ENCODE assay signal across 9 cellular contexts in genomic region chr18:57819671-57820460, GRCh38. TPM values are rescaled to one million over a fixed set of nuclear protein-coding genes. Genes with fewer than 3 reads are reported as not detected.
DNase-seq lines count a peak whose midpoint lies in the region; ATAC-seq and TF ChIP-seq lines count a peak whose summit lies in the region.
"Had no signal": no experiment of that assay in that cellular context is flagged by ENCODE, and none has a peak within 500 bp of the region (broad histone marks: within the 10 kb centered on the region; RNA-seq: fewer than 3 reads in every experiment).

No MANE protein-coding gene starts in this region.

- H3K4me1 ChIP-seq in liver (ENCODE audit: control insufficient read depth in 4 of 4, insufficient read depth in 4 of 4, low read length in 3 of 4) = no peaks in the 10 kb centered on the region
- H3K4me1 ChIP-seq: BLaER1 had no signal

- CTCF ChIA-PET in activated CD4-positive, alpha-beta T cell treated with anti-CD3 and anti-CD28 coated beads for 36 hours (lab: Charles Lee) = no interaction called here

- in situ Hi-C loops in KBM-7 (cut with MboI; ENCODE audit: low pct_unique_long_range_greater_than_20kb, low sequenced_read_pairs) = no loop called here

- no peaks in the 10 kb centered on the region for H3K27me3 ChIP-seq in liver (ENCODE audit: control insufficient read depth in 4 of 4, insufficient read depth in 4 of 4, low read length in 3 of 4)
- H3K27me3 ChIP-seq: BLaER1 had no signal

- 32% methylated on average over 10 of the region's 10 CpGs for WGBS in liver

- no peak overlapping the region for H3K4me3 ChIP-seq in liver (ENCODE audit: low read depth in 1 of 3, low read length in 3 of 3)
- H3K4me3 ChIP-seq: BLaER1 had no signal

- no peak overlapping the region for H3K9ac ChIP-seq in liver (ENCODE audit: low read depth in 1 of 2, low read length in 2 of 2)
- H3K9ac ChIP-seq: BLaER1 had no signal

- TF ChIP-seq CTCF in brain (conservative IDR thresholded peaks at IDR 0.05) (no peak), liver (IDR thresholded peaks at IDR 0.05; ENCODE audit: low read depth, low read length, missing input control) (no peak)

- peak; percentile 34 to 39 for TF ChIP-seq RAD21 in liver (IDR thresholded peaks at IDR 0.05)

- no peaks in the 10 kb centered on the region for H3K9me3 ChIP-seq in liver (ENCODE audit: control insufficient read depth in 4 of 4, low read length in 3 of 4)
- H3K9me3 ChIP-seq: BLaER1 had no signal

- peak; percentile 27 for DNase-seq in activated CD4-positive, alpha-beta T cell treated with anti-CD3 and anti-CD28 coated beads for 36 hours
- no peak for DNase-seq in activated CD4-positive, alpha-beta T cell treated with anti-CD3 and anti-CD28 coated beads for 1 hour
- DNase-seq in NCI-H146 treated with DMSO at 0.1 percent for 48 hours (lab: John Stamatoyannopoulos, UW; ENCODE audit: unreplicated experiment) = peak; percentile 85
- no peak for DNase-seq in activated gamma-delta T cell (lab: John Stamatoyannopoulos, UW)
- no peak for DNase-seq in KBM-7

- no peaks in the 10 kb centered on the region for H3K36me3 Mint-ChIP-seq in activated CD4-positive, alpha-beta T cell treated with anti-CD3 and anti-CD28 coated beads for 36 hours (ENCODE audit: low read depth)
- no peaks in the 10 kb centered on the region for H3K36me3 Mint-ChIP-seq in brain

- H3K36me3 ChIP-seq in liver (ENCODE audit: control insufficient read depth in 4 of 4, insufficient read depth in 3 of 4, low read depth in 1 of 4, low read length in 3 of 4) = no peaks in the 10 kb centered on the region
- H3K36me3 ChIP-seq: BLaER1 had no signal

- H3K27ac Mint-ChIP-seq in activated CD4-positive, alpha-beta T cell treated with anti-CD3 and anti-CD28 coated beads for 36 hours = no peak overlapping the region
- peak overlapping the region in 3 of 5 experiments; percentile 6 to 38 (median 32) for H3K27ac Mint-ChIP-seq in brain

- peak overlapping the region in 1 of 2 donors; percentile 0 for H3K27ac ChIP-seq in liver (ENCODE audit: low read depth in 1 of 2, low read length in 2 of 2)
- H3K27ac ChIP-seq: BLaER1 had no signal

- peaks cover 11% of the 10 kb centered on the region for H3K27me3 Mint-ChIP-seq in activated CD4-positive, alpha-beta T cell treated with anti-CD3 and anti-CD28 coated beads for 36 hours
- H3K27me3 Mint-ChIP-seq in brain = peaks cover 7% of the 10 kb centered on the region

- no peak overlapping the region for H3K4me3 Mint-ChIP-seq in activated CD4-positive, alpha-beta T cell treated with anti-CD3 and anti-CD28 coated beads for 36 hours
- H3K4me3 Mint-ChIP-seq in brain = no peak overlapping the region

- no peaks in the 10 kb centered on the region for H3K9me3 Mint-ChIP-seq in activated CD4-positive, alpha-beta T cell treated with anti-CD3 and anti-CD28 coated beads for 36 hours (ENCODE audit: low read depth)
- no peaks in the 10 kb centered on the region for H3K9me3 Mint-ChIP-seq in brain

- intact Hi-C loops in activated CD4-positive, alpha-beta T cell treated with anti-CD3 and anti-CD28 coated beads for 36 hours (cut with DNase I, micrococcal nuclease) = no loop called here

- H3K4me1 Mint-ChIP-seq in activated CD4-positive, alpha-beta T cell treated with anti-CD3 and anti-CD28 coated beads for 36 hours = no peaks in the 10 kb centered on the region
- peaks cover 15% of the 10 kb centered on the region for H3K4me1 Mint-ChIP-seq in brain

- POLR2A ChIA-PET in activated CD4-positive, alpha-beta T cell treated with anti-CD3 and anti-CD28 coated beads for 36 hours (lab: Charles Lee) = no interaction called here

- no peak for ATAC-seq in activated CD4-positive, alpha-beta T cell treated with anti-CD3 and anti-CD28 coated beads for 36 hours
- ATAC-seq in HG02870 (IDR thresholded peaks at IDR 0.05; ENCODE audit: unreplicated experiment) = no peak

TF ChIP-seq in liver, 16 proteins besides CTCF, POLR2A, EP300 and RAD21:
- TF ChIP-seq FOXA2 (IDR thresholded peaks at IDR 0.05) (no peak), TAF1 (conservative IDR thresholded peaks at IDR 0.05) (no peak), HNF4A (conservative IDR thresholded peaks at IDR 0.05) (no peak), FOXA1 (IDR thresholded peaks at IDR 0.05) (no peak), GABPA (IDR thresholded peaks at IDR 0.05 in 1 of 2, conservative IDR thresholded peaks at IDR 0.05 in 1 of 2) (no peak), HNF4G (IDR thresholded peaks at IDR 0.05) (no peak), SP1 (IDR thresholded peaks at IDR 0.05) (peak; percentile 16), YY1 (IDR thresholded peaks at IDR 0.05) (no peak), REST (IDR thresholded peaks at IDR 0.05) (no peak), JUND (IDR thresholded peaks at IDR 0.05) (peak; percentile 94 to 95), NR2F2 (IDR thresholded peaks at IDR 0.05) (peak; percentile 9), ATF3 (IDR thresholded peaks at IDR 0.05) (peak; percentile 80), MAX (IDR thresholded peaks at IDR 0.05) (no peak), RXRA (IDR thresholded peaks at IDR 0.05) (peak; percentile 56 to 68), ZBTB33 (IDR thresholded peaks at IDR 0.05) (no peak)

RNA-seq across cellular contexts. Expression of gene ATP8B1, which starts 16.8 kb away (rescaled TPM):
- total RNA-seq in activated CD4-positive, alpha-beta T cell treated with anti-CD3 and anti-CD28 coated beads for 36 hours = not detected
- polyA plus RNA-seq in brain (ENCODE audit: insufficient read depth, low read depth, low replicate concordance) = 1.8 TPM
- 10 to 100 TPM in 1 of 2 donors, 1 to 10 TPM in 1; 3.9 to 22.0 TPM for total RNA-seq in liver
- polyA plus RNA-seq in liver = 1 to 10 TPM; 5.0 to 6.3 TPM

Comparison
In these comparisons a context has a peak if more than half of its experiments do, and no peak if none do; other contexts are left out.
1. DNase-seq: peak in activated CD4-positive, alpha-beta T cell treated with anti-CD3 and anti-CD28 coated beads for 36 hours (single experiment) and NCI-H146 treated with DMSO at 0.1 percent for 48 hours (single experiment); none in activated CD4-positive, alpha-beta T cell treated with anti-CD3 and anti-CD28 coated beads for 1 hour (single experiment), activated gamma-delta T cell (single experiment) and KBM-7 (single experiment).
2. RNA of gene ATP8B1, which starts 16.8 kb away (total RNA-seq): 3.9 to 22.0 TPM in liver; not detected in activated CD4-positive, alpha-beta T cell treated with anti-CD3 and anti-CD28 coated beads for 36 hours; every median in the first group is over 4 times any median in the second.